In the genomic region with DNA sequence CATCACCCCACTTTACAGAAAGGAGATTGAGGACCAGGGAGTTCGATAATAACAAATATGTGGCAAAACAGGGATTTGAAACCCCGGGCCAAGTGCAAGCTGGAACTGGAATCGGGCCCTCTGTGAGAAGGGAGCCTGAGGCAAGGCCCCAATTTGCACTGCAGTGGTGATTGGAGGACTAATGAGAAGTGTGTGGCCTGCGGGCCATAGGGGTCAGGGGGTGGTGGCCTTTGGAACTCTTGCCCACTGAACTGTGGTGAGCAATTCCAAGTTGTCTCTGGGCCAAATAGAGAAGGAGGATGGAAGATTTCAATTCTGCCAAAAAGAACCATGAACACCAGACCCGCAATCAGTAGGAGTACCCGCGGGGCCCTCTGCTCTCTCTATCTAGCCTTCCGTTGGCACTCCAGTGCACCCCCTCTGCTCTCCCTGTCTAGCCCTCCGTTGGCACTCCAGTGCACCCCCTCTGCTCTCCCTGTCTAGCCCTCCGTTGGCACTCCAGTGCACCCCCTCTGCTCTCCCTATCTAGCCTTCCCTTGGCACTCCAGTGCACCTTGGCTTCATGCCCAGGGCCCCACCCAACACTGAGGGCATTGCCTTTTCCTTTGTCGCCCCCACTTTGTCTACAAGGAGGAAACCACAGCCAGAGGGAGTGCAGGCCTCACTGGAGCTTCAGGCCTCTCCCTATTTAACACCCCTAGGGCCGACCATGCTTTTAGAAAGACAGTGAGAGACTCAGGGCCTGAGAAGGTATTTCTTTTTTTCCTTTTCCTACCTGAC, we compare ENCODE assay signal across 1 cellular context.
TF ChIP-seq lines count a peak whose summit lies in the region.

No MANE protein-coding gene starts in this region.

TF ChIP-seq in WTC11, 78 proteins besides CTCF, POLR2A, EP300 and RAD21:
- TF ChIP-seq, protein P1, sequence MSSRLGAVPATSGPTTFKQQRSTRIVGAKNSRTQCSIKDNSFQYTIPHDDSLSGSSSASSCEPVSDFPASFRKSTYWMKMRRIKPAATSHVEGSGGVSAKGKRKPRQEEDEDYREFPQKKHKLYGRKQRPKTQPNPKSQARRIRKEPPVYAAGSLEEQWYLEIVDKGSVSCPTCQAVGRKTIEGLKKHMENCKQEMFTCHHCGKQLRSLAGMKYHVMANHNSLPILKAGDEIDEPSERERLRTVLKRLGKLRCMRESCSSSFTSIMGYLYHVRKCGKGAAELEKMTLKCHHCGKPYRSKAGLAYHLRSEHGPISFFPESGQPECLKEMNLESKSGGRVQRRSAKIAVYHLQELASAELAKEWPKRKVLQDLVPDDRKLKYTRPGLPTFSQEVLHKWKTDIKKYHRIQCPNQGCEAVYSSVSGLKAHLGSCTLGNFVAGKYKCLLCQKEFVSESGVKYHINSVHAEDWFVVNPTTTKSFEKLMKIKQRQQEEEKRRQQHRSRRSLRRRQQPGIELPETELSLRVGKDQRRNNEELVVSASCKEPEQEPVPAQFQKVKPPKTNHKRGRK (CRISPR knock-in tag; IDR thresholded peaks at IDR 0.05; ENCODE audit: borderline replicate concordance): no peak
- TF ChIP-seq, protein P2, sequence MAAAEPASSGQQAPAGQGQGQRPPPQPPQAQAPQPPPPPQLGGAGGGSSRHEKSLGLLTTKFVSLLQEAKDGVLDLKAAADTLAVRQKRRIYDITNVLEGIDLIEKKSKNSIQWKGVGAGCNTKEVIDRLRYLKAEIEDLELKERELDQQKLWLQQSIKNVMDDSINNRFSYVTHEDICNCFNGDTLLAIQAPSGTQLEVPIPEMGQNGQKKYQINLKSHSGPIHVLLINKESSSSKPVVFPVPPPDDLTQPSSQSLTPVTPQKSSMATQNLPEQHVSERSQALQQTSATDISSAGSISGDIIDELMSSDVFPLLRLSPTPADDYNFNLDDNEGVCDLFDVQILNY (CRISPR knock-in tag; IDR thresholded peaks at IDR 0.05): no peak
- TF ChIP-seq, protein P3, sequence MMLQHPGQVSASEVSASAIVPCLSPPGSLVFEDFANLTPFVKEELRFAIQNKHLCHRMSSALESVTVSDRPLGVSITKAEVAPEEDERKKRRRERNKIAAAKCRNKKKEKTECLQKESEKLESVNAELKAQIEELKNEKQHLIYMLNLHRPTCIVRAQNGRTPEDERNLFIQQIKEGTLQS (CRISPR knock-in tag; conservative IDR thresholded peaks at IDR 0.05): no peak
- TF ChIP-seq, protein P4, sequence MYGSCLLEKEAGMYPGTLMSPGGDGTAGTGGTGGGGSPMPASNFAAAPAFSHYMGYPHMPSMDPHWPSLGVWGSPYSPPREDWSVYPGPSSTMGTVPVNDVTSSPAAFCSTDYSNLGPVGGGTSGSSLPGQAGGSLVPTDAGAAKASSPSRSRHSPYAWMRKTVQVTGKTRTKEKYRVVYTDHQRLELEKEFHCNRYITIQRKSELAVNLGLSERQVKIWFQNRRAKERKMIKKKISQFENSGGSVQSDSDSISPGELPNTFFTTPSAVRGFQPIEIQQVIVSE (CRISPR knock-in tag; IDR thresholded peaks at IDR 0.05; ENCODE audit: borderline replicate concordance): no peak
- TF ChIP-seq, protein P5, sequence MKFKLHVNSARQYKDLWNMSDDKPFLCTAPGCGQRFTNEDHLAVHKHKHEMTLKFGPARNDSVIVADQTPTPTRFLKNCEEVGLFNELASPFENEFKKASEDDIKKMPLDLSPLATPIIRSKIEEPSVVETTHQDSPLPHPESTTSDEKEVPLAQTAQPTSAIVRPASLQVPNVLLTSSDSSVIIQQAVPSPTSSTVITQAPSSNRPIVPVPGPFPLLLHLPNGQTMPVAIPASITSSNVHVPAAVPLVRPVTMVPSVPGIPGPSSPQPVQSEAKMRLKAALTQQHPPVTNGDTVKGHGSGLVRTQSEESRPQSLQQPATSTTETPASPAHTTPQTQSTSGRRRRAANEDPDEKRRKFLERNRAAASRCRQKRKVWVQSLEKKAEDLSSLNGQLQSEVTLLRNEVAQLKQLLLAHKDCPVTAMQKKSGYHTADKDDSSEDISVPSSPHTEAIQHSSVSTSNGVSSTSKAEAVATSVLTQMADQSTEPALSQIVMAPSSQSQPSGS (CRISPR knock-in tag; IDR thresholded peaks at IDR 0.05; ENCODE audit: borderline replicate concordance, low read depth): no peak
- TF ChIP-seq FOXJ3 (CRISPR knock-in tag; IDR thresholded peaks at IDR 0.05; ENCODE audit: borderline replicate concordance): no peak
- no peak for TF ChIP-seq SOX15 (CRISPR knock-in tag; IDR thresholded peaks at IDR 0.05)
- TF ChIP-seq RORB (CRISPR knock-in tag; IDR thresholded peaks at IDR 0.05): no peak
- TF ChIP-seq, protein P6, sequence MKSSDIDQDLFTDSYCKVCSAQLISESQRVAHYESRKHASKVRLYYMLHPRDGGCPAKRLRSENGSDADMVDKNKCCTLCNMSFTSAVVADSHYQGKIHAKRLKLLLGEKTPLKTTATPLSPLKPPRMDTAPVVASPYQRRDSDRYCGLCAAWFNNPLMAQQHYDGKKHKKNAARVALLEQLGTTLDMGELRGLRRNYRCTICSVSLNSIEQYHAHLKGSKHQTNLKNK (CRISPR knock-in tag; IDR thresholded peaks at IDR 0.05): no peak
- TF ChIP-seq SMAD4 (CRISPR knock-in tag; IDR thresholded peaks at IDR 0.05): no peak
